Comparison of ENCODE assay signal across 8 cellular contexts in the genomic region with DNA sequence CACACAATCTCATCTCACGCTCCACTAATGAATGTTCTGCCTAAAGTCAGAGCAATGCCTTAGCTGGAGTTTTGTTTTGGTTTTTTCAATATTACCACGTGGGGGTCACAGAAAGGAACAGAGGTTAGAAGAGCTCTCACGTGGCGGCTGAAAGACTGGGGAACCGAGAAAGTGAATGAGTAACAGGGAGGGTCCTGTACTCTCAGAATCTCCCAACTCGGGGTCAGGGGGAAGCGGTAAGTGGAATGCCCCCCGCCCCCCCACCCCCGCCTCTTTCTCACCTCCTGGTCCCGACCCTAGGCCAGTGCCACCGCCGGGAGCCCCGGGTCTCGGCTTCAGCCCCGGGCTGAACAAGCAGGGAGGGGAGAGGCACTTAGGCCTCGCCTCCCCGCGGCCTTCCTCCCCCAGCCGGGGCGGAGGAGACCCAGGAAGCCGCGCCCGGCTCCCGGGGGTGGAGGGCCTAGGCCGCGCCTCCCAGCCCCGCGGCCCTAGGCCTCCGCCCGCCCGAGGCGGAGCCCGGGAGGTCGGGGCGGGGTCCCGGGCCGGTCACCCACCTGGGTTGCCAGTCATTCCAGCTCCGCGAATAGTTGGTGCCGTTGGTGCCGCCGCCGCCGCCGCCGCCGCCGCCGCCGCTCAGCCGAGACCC.
DNase-seq lines count a peak whose midpoint lies in the region; ATAC-seq and TF ChIP-seq lines count a peak whose summit lies in the region.
"Not testable (repeated sequence)": the region's sequence is repeated elsewhere in the genome, so short reads cannot be mapped to it uniquely, and the experiment has no call there.

No MANE protein-coding gene starts in this region.

- H4K20me1 ChIP-seq in MM.1S (ENCODE audit: insufficient read depth, low read length): not testable (repeated sequence)

- H3K23ac ChIP-seq in trophoblast cell (ENCODE audit: low read length): not testable (repeated sequence)

- H3F3A ChIP-seq in MM.1S (ENCODE audit: insufficient read depth, low read length): peaks cover 21% of the 10 kb centered on the region

- H2AK5ac ChIP-seq in trophoblast cell (ENCODE audit: low read length): peak overlapping the region; percentile 11

- H4K12ac ChIP-seq in trophoblast cell (ENCODE audit: low read depth, low read length): peak overlapping the region; percentile 10

- H3K4ac ChIP-seq in trophoblast cell (ENCODE audit: low read depth, low read length): peak overlapping the region; percentile 93

- not testable (repeated sequence) for TF ChIP-seq CTCF in MM.1S (IDR thresholded peaks at IDR 0.05; ENCODE audit: low read length); WI38 (IDR thresholded peaks at IDR 0.05; ENCODE audit: low read depth, low read length); right atrium auricular region (IDR thresholded peaks at IDR 0.05); testis (IDR thresholded peaks at IDR 0.05)

- H3K79me1 ChIP-seq in trophoblast cell (ENCODE audit: low read length): not testable (repeated sequence)

- H2BK5ac ChIP-seq in trophoblast cell (ENCODE audit: low read depth, low read length, poor library complexity): peak overlapping the region; percentile 93

- H2AFZ ChIP-seq in MM.1S (ENCODE audit: low read length): peak overlapping the region; percentile 64; the same call in 1 of the 2 replicates
- H2AFZ ChIP-seq in trophoblast cell (ENCODE audit: insufficient read depth, low read length, poor library complexity): peak overlapping the region; percentile 98

- TF ChIP-seq POLR2A in GM18505 (IDR thresholded peaks at IDR 0.05; ENCODE audit: borderline replicate concordance, extremely low read depth, insufficient read depth, insufficient read length); testis (IDR thresholded peaks at IDR 0.05): not testable (repeated sequence)

- H3K4me3 ChIP-seq in MM.1S (ENCODE audit: low read length): peak overlapping the region; percentile 90
- peak overlapping the region; percentile 67 for H3K4me3 ChIP-seq in WI38 (ENCODE audit: low read depth, low read length)
- peak overlapping the region; percentile 75 to 86 for H3K4me3 ChIP-seq in right atrium auricular region
- peak overlapping the region; percentile 96 for H3K4me3 ChIP-seq in trophoblast cell (ENCODE audit: low read depth, low read length)
- peak overlapping the region; percentile 97 to 99 for H3K4me3 ChIP-seq in testis

- peak overlapping the region; percentile 8 for H2BK120ac ChIP-seq in trophoblast cell (ENCODE audit: insufficient read depth, low read length, poor library complexity)

- H3K4me1 ChIP-seq in MM.1S (ENCODE audit: low read length); right atrium auricular region; trophoblast cell (ENCODE audit: control insufficient read depth in 1 of 2, insufficient read depth in 2 of 2, low read length in 2 of 2); testis: not testable (repeated sequence)

- not testable (repeated sequence) for H3K9me2 ChIP-seq in MM.1S (replicated peaks; ENCODE audit: insufficient read depth, low read length)

- peak overlapping the region; percentile 88 for H3K27ac ChIP-seq in MM.1S (ENCODE audit: low read length)
- peak overlapping the region; percentile 97 for H3K27ac ChIP-seq in right atrium auricular region
- H3K27ac ChIP-seq in trophoblast cell (ENCODE audit: low read depth, low read length): peak overlapping the region; percentile 99
- peak overlapping the region; percentile 95 to 99 for H3K27ac ChIP-seq in testis

- no CpG with 5 or more reads among the region's 51 CpGs for WGBS in trophoblast cell (ENCODE audit: extremely low coverage, insufficient coverage, insufficient read length)
- WGBS in testis, 2 donors: 0 to 1% methylated on average over 6 to 27 of the region's 51 CpGs

- H3K14ac ChIP-seq in trophoblast cell (ENCODE audit: low read length): peak overlapping the region; percentile 100

- H2BK12ac ChIP-seq in trophoblast cell (ENCODE audit: low read length): not testable (repeated sequence)

- ATAC-seq in GM18505 (IDR thresholded peaks at IDR 0.05; ENCODE audit: unreplicated experiment) (peak; percentile 45), HG02763 (IDR thresholded peaks at IDR 0.05; ENCODE audit: unreplicated experiment) (peak; percentile 42)

- not testable (repeated sequence) for H3K27me3 ChIP-seq in MM.1S (replicated peaks; ENCODE audit: insufficient read depth, low read length); right atrium auricular region; trophoblast cell (ENCODE audit: insufficient read depth, low read length); testis

- H3K36me3 ChIP-seq in MM.1S (replicated peaks; ENCODE audit: insufficient read depth, low read length); right atrium auricular region; trophoblast cell (ENCODE audit: control insufficient read depth in 1 of 2, insufficient read depth in 2 of 2, low read length in 2 of 2); testis (ENCODE audit: low read depth, missing control alignments): not testable (repeated sequence)

- DNase-seq in MM.1S (peak; percentile 72), astrocyte of the hippocampus (ENCODE audit: low read depth, low spot score) (peak; percentile 82), right atrium auricular region (ENCODE audit: low spot score) (peak; percentile 57), trophoblast cell (peak; percentile 68 to 82), testis (peak; percentile 21)

- not testable (repeated sequence) for H3K9me3 ChIP-seq in MM.1S (replicated peaks; ENCODE audit: insufficient read depth, low read length); right atrium auricular region; trophoblast cell (ENCODE audit: insufficient read depth, low read depth, low read length); testis

- H3K18ac ChIP-seq in trophoblast cell (ENCODE audit: low read length): peak overlapping the region; percentile 62

- H3K4me2 ChIP-seq in MM.1S (ENCODE audit: low read depth, low read length) (peak overlapping the region; percentile 83), trophoblast cell (ENCODE audit: low read length) (peak overlapping the region; percentile 80)

- H3K9ac ChIP-seq in MM.1S (ENCODE audit: low read length): peak overlapping the region; percentile 86
- not testable (repeated sequence) for H3K9ac ChIP-seq in trophoblast cell (ENCODE audit: low read length)

- H4K8ac ChIP-seq in trophoblast cell (ENCODE audit: low read depth, low read length): peak overlapping the region; percentile 48

- H3K79me2 ChIP-seq in MM.1S (ENCODE audit: low read length): peaks cover 39% of the 10 kb centered on the region
- not testable (repeated sequence) for H3K79me2 ChIP-seq in trophoblast cell (ENCODE audit: control insufficient read depth, insufficient read depth, low read length, poor library complexity)

- H4K91ac ChIP-seq in trophoblast cell (ENCODE audit: low read depth, low read length): peak overlapping the region; percentile 96

- intact Hi-C loops in testis (cut with DNase I; ENCODE audit: low total_unique reads): not testable (repeated sequence)

Comparison
In these comparisons a context has a peak if more than half of its experiments do, and no peak if none do; other contexts are left out.
1. Peak in every context shown above with its lines: DNase-seq, ATAC-seq, H3K4me3 ChIP-seq and H3K27ac ChIP-seq.
2. DNase-seq: peak in every context shown above with its lines; median percentile 82 in astrocyte of the hippocampus; 75 in trophoblast cell; 72 in MM.1S; 57 in right atrium auricular region; 21 in testis.